Comparison of ENCODE assay signal across 11 cellular contexts in the genomic region with DNA sequence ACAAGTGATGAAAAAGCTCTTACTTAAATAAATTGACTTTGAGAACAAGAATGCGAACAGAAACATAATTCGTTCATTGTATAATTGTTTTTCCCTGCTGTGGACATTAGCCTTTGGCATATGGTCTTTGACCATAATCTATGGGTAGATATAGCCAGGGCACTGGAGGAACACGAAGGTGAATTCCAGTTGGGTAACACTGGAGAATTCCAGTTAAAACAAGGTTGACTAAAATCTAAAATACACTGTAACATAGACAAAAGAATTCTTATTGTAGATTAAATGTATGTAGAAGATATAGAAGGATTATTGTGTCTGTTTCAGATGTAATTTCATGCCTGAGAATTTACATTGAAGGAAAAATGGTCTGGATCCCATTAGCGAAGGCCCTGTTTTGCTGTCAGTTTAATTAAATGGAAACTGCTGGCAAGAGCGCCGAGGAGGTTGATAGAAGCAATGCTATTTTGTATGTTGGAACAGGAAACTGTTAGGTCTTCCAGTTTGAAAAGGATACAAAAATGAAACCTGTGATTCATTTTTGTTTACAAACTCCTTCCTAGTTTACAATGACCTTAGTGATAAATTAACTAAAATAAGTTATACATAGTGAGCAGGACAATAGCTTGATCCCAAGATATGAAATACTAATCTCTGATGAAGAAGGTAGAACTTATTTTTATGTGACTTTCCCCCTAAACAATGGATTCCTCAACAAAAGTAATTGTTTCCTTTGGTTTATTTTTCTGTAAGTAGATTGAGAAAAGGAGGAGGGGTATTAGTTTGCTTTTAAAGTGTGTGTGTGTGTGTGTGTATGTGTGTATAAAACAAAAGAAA.
A peak's percentile ranks its signal among the peaks of the same experiment; 100 is the strongest.
DNase-seq lines count a peak whose midpoint lies in the region; ATAC-seq, FAIRE-seq and TF ChIP-seq lines count a peak whose summit lies in the region.
"Had no signal": no experiment of that assay in that cellular context is flagged by ENCODE, and none has a peak within 500 bp of the region (broad histone marks: within the 10 kb centered on the region; RNA-seq: fewer than 3 reads in every experiment).

No MANE protein-coding gene starts in this region.

- H3K27me3 ChIP-seq in fibroblast of lung (ENCODE audit: control insufficient read depth, insufficient read depth, low read length) (no peaks in the 10 kb centered on the region), gastrocnemius medialis (no peaks in the 10 kb centered on the region)

- no peak overlapping the region for H3K9ac ChIP-seq in fibroblast of lung (ENCODE audit: insufficient read depth, low read length)

- H4K20me1 ChIP-seq in fibroblast of lung (ENCODE audit: control insufficient read depth, extremely low read depth, insufficient read depth, low read length) = no peaks in the 10 kb centered on the region

- FAIRE-seq in GM18507 (lab: Jason Lieb, UNC) (peak; percentile 48), urothelium cell line (lab: Jason Lieb, UNC) (no peak)

- H3K4me2 ChIP-seq in fibroblast of lung (ENCODE audit: extremely low read depth, insufficient read depth, low read length) = peak overlapping the region; percentile 37

- H3K4me3 ChIP-seq in fibroblast of lung (replicated peaks in 1 of 4; ENCODE audit: control extremely low read depth in 1 of 4, insufficient read depth in 1 of 4, low read depth in 3 of 4, low read length in 4 of 4) (peak overlapping the region in 1 of 4 experiments; percentile 10), gastrocnemius medialis (no peak overlapping the region)

- ATAC-seq in SK-N-SH treated with all-trans-retinoic acid at 6 μM for 48 hours (peak; percentile 64), gastrocnemius medialis (no peak), GM21360 (IDR thresholded peaks at IDR 0.05; ENCODE audit: unreplicated experiment) (no peak)
- ATAC-seq: HCT116 had no signal

- intact Hi-C loops in gastrocnemius medialis (cut with DNase I; ENCODE audit: low total_unique reads) = loop anchor here (5.0 kb wide), 1 partner anchor 68 kb away; a partner anchor contains a TSS

- no peak for TF ChIP-seq POLR2A in gastrocnemius medialis (IDR thresholded peaks at IDR 0.05)

- in situ Hi-C loops in gastrocnemius medialis (cut with MboI; ENCODE audit: low sequenced_read_pairs in 4 of 4) = no loop called here

- H2AFZ ChIP-seq in fibroblast of lung (ENCODE audit: low read length) = no peak overlapping the region

- H3K36me3 ChIP-seq in fibroblast of lung (ENCODE audit: control insufficient read depth, insufficient read depth, low read length) (no peaks in the 10 kb centered on the region), gastrocnemius medialis (no peaks in the 10 kb centered on the region)

- H3K4me1 ChIP-seq in fibroblast of lung (ENCODE audit: control insufficient read depth, extremely low read depth, insufficient read depth, low read length) = peaks cover 14% of the 10 kb centered on the region
- peaks cover 29 to 38% of the 10 kb centered on the region in 2 donors for H3K4me1 ChIP-seq in gastrocnemius medialis

- TF ChIP-seq CTCF in fibroblast of lung (conservative IDR thresholded peaks at IDR 0.05 in 1 of 2, IDR thresholded peaks at IDR 0.05 in 1 of 2; ENCODE audit: low read depth in 1 of 2, low read length in 2 of 2) = no peak
- TF ChIP-seq CTCF in gastrocnemius medialis (IDR thresholded peaks at IDR 0.05 in 4 of 5, conservative IDR thresholded peaks at IDR 0.05 in 1 of 5) = no peak

- H3K9me3 ChIP-seq in fibroblast of lung (ENCODE audit: control insufficient read depth, insufficient read depth, low read depth, low read length) (no peaks in the 10 kb centered on the region), gastrocnemius medialis (no peaks in the 10 kb centered on the region)

- H3K79me2 ChIP-seq in fibroblast of lung (ENCODE audit: control insufficient read depth, insufficient read depth, low read length) = peaks cover 24% of the 10 kb centered on the region

- DNase-seq in GM18507 (ENCODE audit: extremely low spot score, insufficient read length, low read depth) (no peak), fibroblast of lung (ENCODE audit: low read depth in 2 of 2) (peak; percentile 45 to 46), gastrocnemius medialis (no peak), NCI-H82 (lab: John Stamatoyannopoulos, UW) (no peak), DMS79 (lab: John Stamatoyannopoulos, UW) (no peak), urothelium cell line (ENCODE audit: low spot score) (no peak)
- DNase-seq: islet precursor cell, SW 1271 had no signal

- H3K27ac ChIP-seq in fibroblast of lung (ENCODE audit: insufficient read depth, low read length) (peak overlapping the region; percentile 28), gastrocnemius medialis (peak overlapping the region; percentile 9 to 59 (median 46))

TF ChIP-seq in SK-N-SH treated with all-trans-retinoic acid at 6 μM for 48 hours, 23 proteins besides CTCF, POLR2A, EP300 and RAD21:
- TF ChIP-seq ISL1 (CRISPR knock-in tag; IDR thresholded peaks at IDR 0.05) (peak; percentile 73), BACH2 (CRISPR knock-in tag; IDR thresholded peaks at IDR 0.05; ENCODE audit: borderline replicate concordance) (peak; percentile 9; the same call in 1 of the 2 replicates), TCF4 (CRISPR knock-in tag; IDR thresholded peaks at IDR 0.05; ENCODE audit: borderline replicate concordance) (peak; percentile 98), PPARA (CRISPR knock-in tag; IDR thresholded peaks at IDR 0.05; ENCODE audit: borderline replicate concordance) (no peak)
- TF ChIP-seq, protein P1, sequence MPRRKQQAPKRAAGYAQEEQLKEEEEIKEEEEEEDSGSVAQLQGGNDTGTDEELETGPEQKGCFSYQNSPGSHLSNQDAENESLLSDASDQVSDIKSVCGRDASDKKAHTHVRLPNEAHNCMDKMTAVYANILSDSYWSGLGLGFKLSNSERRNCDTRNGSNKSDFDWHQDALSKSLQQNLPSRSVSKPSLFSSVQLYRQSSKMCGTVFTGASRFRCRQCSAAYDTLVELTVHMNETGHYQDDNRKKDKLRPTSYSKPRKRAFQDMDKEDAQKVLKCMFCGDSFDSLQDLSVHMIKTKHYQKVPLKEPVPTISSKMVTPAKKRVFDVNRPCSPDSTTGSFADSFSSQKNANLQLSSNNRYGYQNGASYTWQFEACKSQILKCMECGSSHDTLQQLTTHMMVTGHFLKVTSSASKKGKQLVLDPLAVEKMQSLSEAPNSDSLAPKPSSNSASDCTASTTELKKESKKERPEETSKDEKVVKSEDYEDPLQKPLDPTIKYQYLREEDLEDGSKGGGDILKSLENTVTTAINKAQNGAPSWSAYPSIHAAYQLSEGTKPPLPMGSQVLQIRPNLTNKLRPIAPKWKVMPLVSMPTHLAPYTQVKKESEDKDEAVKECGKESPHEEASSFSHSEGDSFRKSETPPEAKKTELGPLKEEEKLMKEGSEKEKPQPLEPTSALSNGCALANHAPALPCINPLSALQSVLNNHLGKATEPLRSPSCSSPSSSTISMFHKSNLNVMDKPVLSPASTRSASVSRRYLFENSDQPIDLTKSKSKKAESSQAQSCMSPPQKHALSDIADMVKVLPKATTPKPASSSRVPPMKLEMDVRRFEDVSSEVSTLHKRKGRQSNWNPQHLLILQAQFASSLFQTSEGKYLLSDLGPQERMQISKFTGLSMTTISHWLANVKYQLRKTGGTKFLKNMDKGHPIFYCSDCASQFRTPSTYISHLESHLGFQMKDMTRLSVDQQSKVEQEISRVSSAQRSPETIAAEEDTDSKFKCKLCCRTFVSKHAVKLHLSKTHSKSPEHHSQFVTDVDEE (CRISPR knock-in tag; IDR thresholded peaks at IDR 0.05) = peak; percentile 91

Comparison
In these comparisons a context has a peak if more than half of its experiments do, and no peak if none do; other contexts are left out.
1. DNase-seq: peak in fibroblast of lung (2 of 2); none in GM18507 (single experiment), gastrocnemius medialis (0 of 2), NCI-H82 (single experiment), DMS79 (single experiment) and urothelium cell line (single experiment).